15 cellular contexts compared by ENCODE assay signal in the genomic region with DNA sequence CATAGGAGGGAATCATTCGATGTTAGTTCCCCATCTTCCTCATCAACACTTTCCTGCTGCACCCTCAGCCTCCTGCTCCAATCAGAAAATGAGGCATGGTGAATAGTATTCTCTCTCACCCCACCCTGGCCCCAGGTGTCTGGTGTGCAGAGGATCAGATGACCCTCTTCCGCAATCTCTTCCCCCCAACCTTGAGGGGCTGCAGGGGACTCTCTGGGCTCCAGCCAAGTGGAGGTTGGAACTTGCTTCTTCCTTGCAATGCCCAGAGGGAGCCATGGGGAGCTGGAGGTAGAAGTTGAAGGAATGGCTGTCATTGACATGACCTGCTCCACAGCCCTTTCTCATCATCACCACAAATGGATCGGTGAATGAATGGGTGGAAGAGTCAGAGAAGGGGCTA. TPM values are rescaled to one million over a fixed set of nuclear protein-coding genes. Genes with fewer than 3 reads are reported as not detected.
DNase-seq lines count a peak whose midpoint lies in the region; ATAC-seq and TF ChIP-seq lines count a peak whose summit lies in the region.
"Had no signal": no experiment of that assay in that cellular context is flagged by ENCODE, and none has a peak within 500 bp of the region (broad histone marks: within the 10 kb centered on the region; RNA-seq: fewer than 3 reads in every experiment).

No MANE protein-coding gene starts in this region.

- no peak overlapping the region for H3K27ac Mint-ChIP-seq in natural killer cell treated with Interleukin-12 subunit alpha and Interleukin-12 subunit beta and Interleukin-15 and Interleukin-18, amount 100 ng/mL, for 72 hours
- H3K27ac Mint-ChIP-seq in natural killer cell, result no peak overlapping the region
- H3K27ac Mint-ChIP-seq: B cell; CD4-positive, alpha-beta T cell; CD8-positive, alpha-beta T cell had no signal

- intact Hi-C loops in natural killer cell (cut with micrococcal nuclease), result no loop called here

- H3K27me3 Mint-ChIP-seq in natural killer cell treated with Interleukin-12 subunit alpha and Interleukin-12 subunit beta and Interleukin-15 and Interleukin-18, amount 100 ng/mL, for 72 hours, result peaks cover 24 to 55% of the 10 kb centered on the region in 2 donors
- H3K27me3 Mint-ChIP-seq in natural killer cell (ENCODE audit: low read depth in 2 of 2), result peaks cover 23 to 46% of the 10 kb centered on the region in 2 donors

- H3K4me3 Mint-ChIP-seq in natural killer cell treated with Interleukin-12 subunit alpha and Interleukin-12 subunit beta and Interleukin-15 and Interleukin-18, amount 100 ng/mL, for 72 hours, result no peak overlapping the region
- H3K4me3 Mint-ChIP-seq in natural killer cell, result no peak overlapping the region
- H3K4me3 Mint-ChIP-seq: B cell; CD4-positive, alpha-beta T cell; CD8-positive, alpha-beta T cell had no signal

- H3K4me1 Mint-ChIP-seq in natural killer cell treated with Interleukin-12 subunit alpha and Interleukin-12 subunit beta and Interleukin-15 and Interleukin-18, amount 100 ng/mL, for 72 hours (ENCODE audit: low read depth in 2 of 2), result no peaks in the 10 kb centered on the region
- H3K4me1 Mint-ChIP-seq in natural killer cell, result peaks cover 0 to 6% of the 10 kb centered on the region in 2 donors

- no peaks in the 10 kb centered on the region for H3K9me3 Mint-ChIP-seq in natural killer cell treated with Interleukin-12 subunit alpha and Interleukin-12 subunit beta and Interleukin-15 and Interleukin-18, amount 100 ng/mL, for 72 hours
- H3K9me3 Mint-ChIP-seq in natural killer cell, result no peaks in the 10 kb centered on the region
- H3K9me3 Mint-ChIP-seq: CD4-positive, alpha-beta T cell; CD8-positive, alpha-beta T cell had no signal

- no peaks in the 10 kb centered on the region for H3K36me3 Mint-ChIP-seq in natural killer cell treated with Interleukin-12 subunit alpha and Interleukin-12 subunit beta and Interleukin-15 and Interleukin-18, amount 100 ng/mL, for 72 hours
- H3K36me3 Mint-ChIP-seq in natural killer cell, result no peaks in the 10 kb centered on the region
- H3K36me3 Mint-ChIP-seq: CD8-positive, alpha-beta T cell had no signal

- DNase-seq in activated effector memory CD4-positive, alpha-beta T cell treated with anti-CD3 and anti-CD28 coated beads, Interleukin-2, amount 50 U/mL, for 16 hours, result peak; percentile 21
- no peak for DNase-seq in activated effector memory CD4-positive, alpha-beta T cell treated with Interleukin-2 at 50 U/mL for 16 hours
- DNase-seq in natural killer cell treated with Interleukin-12 subunit alpha and Interleukin-12 subunit beta and Interleukin-15 and Interleukin-18, amount 100 ng/mL, for 72 hours (ENCODE audit: low spot score), result peak; percentile 32
- DNase-seq in natural killer cell (no peak), occipital lobe (lab: John Stamatoyannopoulos, UW) (no peak)
- DNase-seq: AML-193; Caco-2; Calu3; CD4-positive, alpha-beta T cell; CD8-positive, alpha-beta T cell; DMS79 treated with DMSO at 0.1 percent for 48 hours; GF-D8 had no signal

- ATAC-seq in natural killer cell treated with Interleukin-12 subunit alpha and Interleukin-12 subunit beta and Interleukin-15 and Interleukin-18, amount 100 ng/mL, for 72 hours, result no peak
- ATAC-seq in natural killer cell, result no peak
- ATAC-seq: A549; CD8-positive, alpha-beta T cell had no signal

- no peak for TF ChIP-seq CTCF in natural killer cell (IDR thresholded peaks at IDR 0.05)

RNA-seq across cellular contexts. Expression of a gene that starts 20.2 kb away (rescaled TPM):
- under 1 TPM in 1 of 2 donors, not detected in 1; 0.33 TPM for total RNA-seq in natural killer cell treated with Interleukin-12 subunit alpha and Interleukin-12 subunit beta and Interleukin-15 and Interleukin-18, amount 100 ng/mL, for 72 hours
- 1 to 10 TPM in 1 of 3 donors, under 1 TPM in 1, not detected in 1; 0.45 to 1.3 TPM for total RNA-seq in natural killer cell
- 0.31 TPM for total RNA-seq in occipital lobe
- total RNA-seq: A172, B cell, Caco-2 had no signal

Comparison
In these comparisons a context has a peak if more than half of its experiments do, and no peak if none do; other contexts are left out.
1. DNase-seq: peak in activated effector memory CD4-positive, alpha-beta T cell treated with anti-CD3 and anti-CD28 coated beads, Interleukin-2, amount 50 U/mL, for 16 hours (single experiment) and natural killer cell treated with Interleukin-12 subunit alpha and Interleukin-12 subunit beta and Interleukin-15 and Interleukin-18, amount 100 ng/mL, for 72 hours (single experiment); none in activated effector memory CD4-positive, alpha-beta T cell treated with Interleukin-2 at 50 U/mL for 16 hours (single experiment), natural killer cell (single experiment) and occipital lobe (single experiment).